Comparison of ENCODE assay signal across 9 cellular contexts in the genomic region with DNA sequence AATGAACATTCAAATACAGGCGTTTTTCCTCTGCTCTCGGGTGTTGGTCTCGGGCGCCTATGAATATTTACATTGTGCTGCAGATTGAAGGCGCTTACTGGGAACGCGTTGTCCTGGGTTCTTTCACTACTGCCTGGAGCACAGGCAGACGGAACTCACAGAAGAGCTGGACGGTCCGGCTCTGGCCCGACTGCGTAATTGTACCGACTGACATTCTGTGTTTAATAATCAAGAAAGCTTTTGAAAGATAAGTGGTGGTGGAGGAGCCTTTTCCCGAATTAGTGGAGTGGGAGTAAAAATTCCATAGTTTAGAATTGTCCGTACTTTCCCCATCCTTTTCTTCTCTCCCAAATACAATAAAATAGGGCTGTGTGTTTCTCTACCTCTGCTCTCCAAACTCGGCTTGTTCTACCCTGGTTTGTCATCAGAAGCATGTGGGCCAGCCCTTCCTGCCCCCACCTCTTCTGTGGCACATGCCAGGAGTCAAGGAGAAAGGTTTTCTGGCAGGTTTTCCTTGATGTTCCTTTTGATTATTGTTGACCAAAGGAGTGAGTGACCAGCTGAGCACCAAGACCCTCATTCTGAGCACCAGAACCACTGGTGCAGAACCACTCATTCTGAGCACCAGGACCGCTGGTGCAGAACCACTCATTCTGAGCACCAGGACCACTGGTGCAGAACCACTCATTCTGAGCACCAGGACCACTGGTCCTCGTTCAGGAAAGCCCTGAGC. TPM values are rescaled to one million over a fixed set of nuclear protein-coding genes. Genes with fewer than 3 reads are reported as not detected.
A peak's percentile ranks its signal among the peaks of the same experiment; 100 is the strongest.
DNase-seq lines count a peak whose midpoint lies in the region; ATAC-seq, FAIRE-seq and TF ChIP-seq lines count a peak whose summit lies in the region.
"Had no signal": no experiment of that assay in that cellular context is flagged by ENCODE, and none has a peak within 500 bp of the region (broad histone marks: within the 10 kb centered on the region; RNA-seq: fewer than 3 reads in every experiment).

No MANE protein-coding gene starts in this region.

- H3K27ac ChIP-seq in liver (ENCODE audit: low read depth in 1 of 2, low read length in 2 of 2) (no peak overlapping the region), HepG2 (ENCODE audit: extremely low read length, insufficient read depth, low read length) (no peak overlapping the region), mammary epithelial cell (ENCODE audit: insufficient read depth, low read depth, low read length) (peak overlapping the region; percentile 2), mesodermal cell (ENCODE audit: low read depth, low read length, severe bottlenecking) (no peak overlapping the region), aorta (ENCODE audit: low read depth in 1 of 2, low read length in 2 of 2) (no peak overlapping the region)

- H2AFZ ChIP-seq in HepG2 (ENCODE audit: low read length) (no peak overlapping the region), mammary epithelial cell (ENCODE audit: low read depth, low read length) (peak overlapping the region; percentile 96)

- in situ Hi-C loops in HepG2 (cut with HindIII; ENCODE audit: extremely low pct_ligation_motif_present, low pct_unique_long_range_greater_than_20kb), result no loop called here
- in situ Hi-C loops in mammary epithelial cell (cut with MboI; ENCODE audit: low sequenced_read_pairs in 2 of 2), result no loop called here

- H3K36me3 ChIP-seq in liver (ENCODE audit: control insufficient read depth in 4 of 4, insufficient read depth in 3 of 4, low read depth in 1 of 4, low read length in 3 of 4) (no peaks in the 10 kb centered on the region), HepG2 (replicated peaks in 1 of 2; ENCODE audit: control insufficient read depth in 1 of 2, insufficient read depth in 2 of 2, low read length in 2 of 2) (no peaks in the 10 kb centered on the region), mammary epithelial cell (ENCODE audit: insufficient read depth, low read length) (peaks cover 2% of the 10 kb centered on the region), mesodermal cell (ENCODE audit: control insufficient read depth, insufficient read depth, low read length) (no peaks in the 10 kb centered on the region), aorta (ENCODE audit: control insufficient read depth in 1 of 2, insufficient read depth in 2 of 2, low read length in 1 of 2) (peaks cover 0 to 2% of the 10 kb centered on the region in 2 donors)

- H3K27me3 ChIP-seq in liver (ENCODE audit: control insufficient read depth in 4 of 4, insufficient read depth in 4 of 4, low read length in 3 of 4), result peaks cover 0 to 5% (median 2%) of the 10 kb centered on the region in 4 donors
- H3K27me3 ChIP-seq in HepG2 (ENCODE audit: control insufficient read depth in 1 of 2, insufficient read depth in 2 of 2, low read length in 2 of 2), result peaks cover 7 to 50% of the 10 kb centered on the region in 2 experiments; a peak in 4 of 5 replicates
- no peaks in the 10 kb centered on the region for H3K27me3 ChIP-seq in mammary epithelial cell (ENCODE audit: insufficient read depth, low read length)
- no peaks in the 10 kb centered on the region for H3K27me3 ChIP-seq in aorta (ENCODE audit: control insufficient read depth in 1 of 2, insufficient read depth in 2 of 2, low read length in 1 of 2)

- H3K79me2 ChIP-seq in HepG2 (ENCODE audit: insufficient read depth, low read length), result no peaks in the 10 kb centered on the region
- H3K79me2 ChIP-seq in mammary epithelial cell (ENCODE audit: insufficient read depth, low read length), result peaks cover 68% of the 10 kb centered on the region

- BruUV-seq in HepG2 (replicated peaks; lab: Mats Ljungman, UMichigan) (no TSS peak), mammary epithelial cell (replicated peaks; lab: Mats Ljungman, UMichigan) (TSS peak; percentile 32)

- TF ChIP-seq EP300 in HepG2 (IDR thresholded peaks at IDR 0.05; ENCODE audit: low read depth in 2 of 2, low read length in 2 of 2), result no peak
- no peak for TF ChIP-seq EP300 in HepG2 (CRISPR knock-in tag; IDR thresholded peaks at IDR 0.05; ENCODE audit: borderline replicate concordance)

- TF ChIP-seq RAD21 in liver (IDR thresholded peaks at IDR 0.05) (no peak), HepG2 (CRISPR knock-in tag; IDR thresholded peaks at IDR 0.05) (no peak)

- dilution Hi-C loops in mammary epithelial cell (cut with HindIII; ENCODE audit: low sequenced_read_pairs), result no loop called here

- no peak for FAIRE-seq in HepG2 (lab: Jason Lieb, UNC)
- FAIRE-seq: GM18507 had no signal

- no peak for TF ChIP-seq POLR2A in HepG2 (IDR thresholded peaks at IDR 0.05; ENCODE audit: insufficient read depth in 1 of 2, low read depth in 2 of 2, low read length in 2 of 2)

- H3K4me2 ChIP-seq in HepG2 (ENCODE audit: low read depth, low read length) (no peak overlapping the region; the same call in 1 of the 2 replicates), mammary epithelial cell (ENCODE audit: insufficient read depth, low read depth, low read length) (peak overlapping the region; percentile 92)

- no peak for DNase-seq in HepG2 (ENCODE audit: low spot score)
- peak; percentile 16 for DNase-seq in mammary epithelial cell
- no peak for DNase-seq in aorta
- no peak for DNase-seq in ecto neural progenitor cell (ENCODE audit: low spot score)
- DNase-seq in stimulated activated naive CD4-positive, alpha-beta T cell (lab: John Stamatoyannopoulos, UW), result no peak
- no peak for DNase-seq in KG1 (lab: John Stamatoyannopoulos, UW)

- WGBS in liver, result 31% methylated on average over 18 of the region's 18 CpGs
- 56% methylated on average over 18 of the region's 18 CpGs for WGBS in HepG2 (ENCODE audit: low lambda C conversion rate)
- 15% methylated on average over 16 of the region's 18 CpGs for WGBS in mammary epithelial cell (ENCODE audit: low coverage, missing lambda C conversion rate)
- WGBS in mesodermal cell (ENCODE audit: insufficient coverage in 2 of 2), 2 experiments, result 60 to 62% methylated on average over 12 to 14 of the region's 18 CpGs
- 13 to 15% methylated on average over 18 of the region's 18 CpGs for WGBS in aorta, 2 donors

- CTCF ChIA-PET in HepG2 (lab: Yijun Ruan, JAX; ENCODE audit: low intra/inter-chr PET ratio, low total read pairs) (no interaction called here), mammary epithelial cell (lab: Charles Lee; ENCODE audit: low non-redundant PET) (no interaction called here)

- intact Hi-C loops in HepG2 (cut with micrococcal nuclease; ENCODE audit: unreplicated experiment) (loop anchor here (5.0 kb wide), 1 partner anchor 189 kb away; no protein-coding TSS in a partner anchor), mammary epithelial cell (cut with micrococcal nuclease) (loop anchor here (1.0 to 5.0 kb wide), 4 partner anchors 76 to 161 kb away; a partner anchor contains a TSS), aorta (cut with DNase I) (no loop called here)

- H3K4me1 ChIP-seq in liver (ENCODE audit: control insufficient read depth in 4 of 4, insufficient read depth in 4 of 4, low read length in 3 of 4), result peaks cover 15 to 31% (median 26%) of the 10 kb centered on the region in 4 donors
- peaks cover 18% of the 10 kb centered on the region for H3K4me1 ChIP-seq in HepG2 (ENCODE audit: insufficient read depth, low read length)
- peaks cover 16% of the 10 kb centered on the region for H3K4me1 ChIP-seq in mammary epithelial cell (ENCODE audit: insufficient read depth, low read length)
- H3K4me1 ChIP-seq in mesodermal cell (ENCODE audit: control insufficient read depth, insufficient read depth, low read length, poor library complexity, severe bottlenecking), result peaks cover 7% of the 10 kb centered on the region
- H3K4me1 ChIP-seq in aorta (ENCODE audit: control insufficient read depth in 1 of 2, insufficient read depth in 2 of 2, low read length in 2 of 2), result no peaks in the 10 kb centered on the region

- POLR2A ChIA-PET in HepG2 (lab: Yijun Ruan, JAX), result no interaction called here

- TF ChIP-seq CTCF in liver (IDR thresholded peaks at IDR 0.05; ENCODE audit: low read depth, low read length, missing input control) (no peak), HepG2 (CRISPR knock-in tag; IDR thresholded peaks at IDR 0.05) (no peak), mammary epithelial cell (conservative IDR thresholded peaks at IDR 0.05 in 1 of 2, IDR thresholded peaks at IDR 0.05 in 1 of 2; ENCODE audit: extremely low read depth in 1 of 2, insufficient read depth in 1 of 2, low read depth in 1 of 2, low read length in 2 of 2) (no peak)

- no peak for ATAC-seq in HepG2
- no peak for ATAC-seq in aorta (ENCODE audit: low FRiP score)

- H3K4me3 ChIP-seq in liver (ENCODE audit: low read depth in 1 of 3, low read length in 3 of 3), result peak overlapping the region in 2 of 3 donors; percentile 59 to 70
- no peak overlapping the region; a peak in 1 of 6 replicates for H3K4me3 ChIP-seq in HepG2 (replicated peaks in 1 of 3; ENCODE audit: insufficient read depth in 1 of 3, low read depth in 2 of 3, low read length in 3 of 3)
- H3K4me3 ChIP-seq in mammary epithelial cell (replicated peaks in 1 of 3; ENCODE audit: insufficient read depth in 1 of 3, low read depth in 2 of 3, low read length in 3 of 3), result peak overlapping the region; percentile 88 to 91 (median 90)
- peak overlapping the region; percentile 49 for H3K4me3 ChIP-seq in mesodermal cell (ENCODE audit: extremely low read depth, insufficient read depth, low read length, poor library complexity, severe bottlenecking)
- H3K4me3 ChIP-seq in aorta (ENCODE audit: low read length in 2 of 2), result peak overlapping the region; percentile 50 to 98

- H4K20me1 ChIP-seq in HepG2 (ENCODE audit: insufficient read depth, low read length) (no peaks in the 10 kb centered on the region), mammary epithelial cell (ENCODE audit: insufficient read depth, low read length) (no peaks in the 10 kb centered on the region)

- H3K9ac ChIP-seq in liver (ENCODE audit: low read depth in 1 of 2, low read length in 2 of 2) (no peak overlapping the region), HepG2 (ENCODE audit: insufficient read depth, low read depth, low read length) (no peak overlapping the region), mammary epithelial cell (ENCODE audit: insufficient read depth, low read length) (no peak overlapping the region)

- H3K9me3 ChIP-seq in liver (ENCODE audit: control insufficient read depth in 4 of 4, low read length in 3 of 4) (no peaks in the 10 kb centered on the region), HepG2 (ENCODE audit: low read length) (no peaks in the 10 kb centered on the region), mammary epithelial cell (replicated peaks; ENCODE audit: insufficient read depth, low read length) (no peaks in the 10 kb centered on the region), mesodermal cell (ENCODE audit: control insufficient read depth, low read length) (no peaks in the 10 kb centered on the region), aorta (ENCODE audit: control insufficient read depth, low read length) (no peaks in the 10 kb centered on the region)

RNA-seq across cellular contexts. Expression of a gene that starts 2.3 kb away (rescaled TPM):
- 10 to 100 TPM in 1 of 2 donors, under 1 TPM in 1; 0.17 to 33.0 TPM for total RNA-seq in liver
- under 1 TPM; 0.06 TPM for polyA plus RNA-seq in liver
- 0.03 and 0.07 TPM in 2 replicates for total RNA-seq in HepG2 (2016; rRNA removed; fragmentation: Illumina TruSeq; extraction: Trizol)
- total RNA-seq in HepG2 (2016; cell fraction: cytosol; rRNA removed; fragmentation: Illumina TruSeq; extraction: Trizol; ENCODE audit: low read depth), result not detected in 2 replicates
- total RNA-seq in HepG2 (2016; cell fraction: insoluble cytoplasmic fraction; rRNA removed; fragmentation: Illumina TruSeq; extraction: Trizol), result 0.03 and 0.04 TPM in 2 replicates
- 0.03 and 0.06 TPM in 2 replicates for total RNA-seq in HepG2 (2016; cell fraction: membrane; rRNA removed; fragmentation: Illumina TruSeq; extraction: Trizol)
- 0.12 and 0.19 TPM in 2 replicates for total RNA-seq in HepG2 (2016; cell fraction: nucleus; rRNA removed; fragmentation: Illumina TruSeq; extraction: Trizol)
- polyA plus RNA-seq in HepG2 (2011; rRNA removed), result 0.15 and 0.21 TPM in 2 replicates
- polyA plus RNA-seq in HepG2 (2011; cell fraction: cytosol; rRNA removed), result 0.04 and 0.06 TPM in 2 replicates
- 0.63 and 1.1 TPM in 2 replicates for polyA plus RNA-seq in HepG2 (2011; cell fraction: nucleus; rRNA removed)
- polyA plus RNA-seq in HepG2 (2012), result 0.13 and 0.61 TPM in 2 replicates
- not detected in 2 replicates for polyA plus RNA-seq in HepG2 (2016; cell fraction: cytosol; fragmentation: Illumina TruSeq; extraction: Trizol; ENCODE audit: low read depth)
- 0.04 TPM in 1 of 2 replicates, not detected in the other for polyA plus RNA-seq in HepG2 (2016; cell fraction: insoluble cytoplasmic fraction; fragmentation: Illumina TruSeq; extraction: Trizol; ENCODE audit: low read depth)
- polyA plus RNA-seq in HepG2 (2016; cell fraction: membrane; fragmentation: Illumina TruSeq; extraction: Trizol; ENCODE audit: low read depth), result 0.02 TPM in 1 of 2 replicates, not detected in the other
- 0.45 TPM in 2 replicates for polyA plus RNA-seq in HepG2 (2016; cell fraction: nucleus; fragmentation: Illumina TruSeq; extraction: Trizol; ENCODE audit: insufficient read depth, low read depth)
- polyA minus RNA-seq in HepG2 (2011; rRNA and poly(A)+ RNA removed; ENCODE audit: low replicate concordance), result 0.16 and 0.23 TPM in 2 replicates
- polyA minus RNA-seq in HepG2 (2011; cell fraction: cytosol; rRNA and poly(A)+ RNA removed), result not detected in 2 replicates
- polyA minus RNA-seq in HepG2 (2011; cell fraction: nucleus; rRNA and poly(A)+ RNA removed), result 0.13 and 0.25 TPM in 2 replicates
- total RNA-seq in mammary epithelial cell, result 10 to 100 TPM; 13.3 to 29.3 TPM
- polyA plus RNA-seq in mammary epithelial cell, result 2.1 TPM
- polyA minus RNA-seq in mammary epithelial cell, result 5.4 TPM
- polyA plus RNA-seq in mesodermal cell (2013, experiment 1 of 2), result 1.00 TPM
- 0.71 TPM for polyA plus RNA-seq in mesodermal cell (2013, experiment 2 of 2)
- 1 to 10 TPM in 1 of 2 donors, under 1 TPM in 1; 0.88 to 3.0 TPM for total RNA-seq in aorta
- 1 to 10 TPM in 1 of 2 donors, under 1 TPM in 1; 0.20 to 1.4 TPM for polyA plus RNA-seq in aorta

Comparison
In these comparisons a context has a peak if more than half of its experiments do, and no peak if none do; other contexts are left out.
1. H3K4me3 ChIP-seq: peak in liver (2 of 3), mammary epithelial cell (3 of 3), mesodermal cell (single experiment) and aorta (2 of 2); none in HepG2 (0 of 3).
2. intact Hi-C loops: an anchor here in HepG2 (5.0 kb wide) and mammary epithelial cell (1.0 to 5.0 kb wide); none called in aorta.